ENCODE assay signal across 1 cellular context in genomic region chr1:28248273-28249012, GRCh38.
A peak's percentile ranks its signal among the peaks of the same experiment; 100 is the strongest.
TF ChIP-seq lines count a peak whose summit lies in the region.

No MANE protein-coding gene starts in this region.

TF ChIP-seq in K562, 482 proteins besides CTCF, POLR2A, EP300 and RAD21 (continued from another document and continues in another):
- TF ChIP-seq CGGBP1 (CRISPR knock-in tag; IDR thresholded peaks at IDR 0.05) (0 out of 2 replicates have a peak, but pooled peaks have one; percentile 47), ZNF408 (CRISPR knock-in tag; IDR thresholded peaks at IDR 0.05; ENCODE audit: low read depth) (no peak), CREBBP (IDR thresholded peaks at IDR 0.05; ENCODE audit: low read depth, low read length) (no peak), E2F3 (CRISPR knock-in tag; IDR thresholded peaks at IDR 0.05) (no peak), CREB1 (IDR thresholded peaks at IDR 0.05) (no peak), CREB1 (CRISPR knock-in tag; IDR thresholded peaks at IDR 0.05) (no peak), TFAP4 (CRISPR knock-in tag; IDR thresholded peaks at IDR 0.05; ENCODE audit: borderline replicate concordance) (no peak), SMARCE1 (IDR thresholded peaks at IDR 0.05) (no peak), FOSL1 (tag; conservative IDR thresholded peaks at IDR 0.05) (no peak), CBX8 (IDR thresholded peaks at IDR 0.05; ENCODE audit: borderline replicate concordance, extremely low read depth, low read depth, low read length, poor library complexity, severe bottlenecking) (no peak), ZC3H4 (CRISPR knock-in tag; IDR thresholded peaks at IDR 0.05; ENCODE audit: borderline replicate concordance) (no peak), THAP12 (CRISPR knock-in tag; IDR thresholded peaks at IDR 0.05) (peak; percentile 57; the same call in 1 of the 2 replicates), KLF13 (tag; IDR thresholded peaks at IDR 0.05; ENCODE audit: borderline replicate concordance, low read depth) (no peak), ADNP (tag; IDR thresholded peaks at IDR 0.05) (no peak), XRCC5 (IDR thresholded peaks at IDR 0.05; ENCODE audit: low read depth, low read length) (peak; percentile 65; the same call in 1 of the 2 replicates), BCOR (IDR thresholded peaks at IDR 0.05) (no peak), TGIF2 (CRISPR knock-in tag; IDR thresholded peaks at IDR 0.05) (no peak), CHD2 (IDR thresholded peaks at IDR 0.05; ENCODE audit: low read depth, low read length) (no peak; the same call in 1 of the 2 replicates), TCFL5 (CRISPR knock-in tag; conservative IDR thresholded peaks at IDR 0.05) (no peak), PRDM10 (IDR thresholded peaks at IDR 0.05; ENCODE audit: partially characterized antibody) (no peak), DDX20 (tag; IDR thresholded peaks at IDR 0.05; ENCODE audit: low read depth) (no peak), HMG20B (CRISPR knock-in tag; IDR thresholded peaks at IDR 0.05) (no peak), PML (IDR thresholded peaks at IDR 0.05; ENCODE audit: low read length) (no peak), ZNF655 (CRISPR knock-in tag; IDR thresholded peaks at IDR 0.05) (no peak), ELF1 (tag; IDR thresholded peaks at IDR 0.05) (no peak; the same call in 1 of the 2 replicates), ESRRA (IDR thresholded peaks at IDR 0.05; ENCODE audit: borderline replicate concordance, low read depth) (0 out of 2 replicates have a peak, but pooled peaks have one; percentile 14), ZBTB5 (IDR thresholded peaks at IDR 0.05) (no peak), ZNF696 (CRISPR knock-in tag; conservative IDR thresholded peaks at IDR 0.05) (no peak), ZNF395 (CRISPR knock-in tag; IDR thresholded peaks at IDR 0.05) (no peak; the same call in none of the 2 replicates), ZBTB2 (IDR thresholded peaks at IDR 0.05) (no peak), ZNF121 (CRISPR knock-in tag; conservative IDR thresholded peaks at IDR 0.05) (no peak), HMG20A (CRISPR knock-in tag; conservative IDR thresholded peaks at IDR 0.05) (no peak), RBBP5 (IDR thresholded peaks at IDR 0.05; ENCODE audit: borderline replicate concordance, insufficient read depth, low read length, poor library complexity, severe bottlenecking) (no peak), ZBTB1 (CRISPR knock-in tag; IDR thresholded peaks at IDR 0.05; ENCODE audit: borderline replicate concordance, low read depth) (no peak), KLF1 (tag; IDR thresholded peaks at IDR 0.05) (no peak), MECOM (CRISPR knock-in tag; IDR thresholded peaks at IDR 0.05) (no peak), ZBTB40 (IDR thresholded peaks at IDR 0.05) (0 out of 2 replicates have a peak, but pooled peaks have one; percentile 24), ZBTB40 (CRISPR knock-in tag; IDR thresholded peaks at IDR 0.05) (no peak), POLR2AphosphoS2 (IDR thresholded peaks at IDR 0.05; ENCODE audit: low read length) (no peak)
